Comparison of ENCODE assay signal across 9 cellular contexts in the genomic region with DNA sequence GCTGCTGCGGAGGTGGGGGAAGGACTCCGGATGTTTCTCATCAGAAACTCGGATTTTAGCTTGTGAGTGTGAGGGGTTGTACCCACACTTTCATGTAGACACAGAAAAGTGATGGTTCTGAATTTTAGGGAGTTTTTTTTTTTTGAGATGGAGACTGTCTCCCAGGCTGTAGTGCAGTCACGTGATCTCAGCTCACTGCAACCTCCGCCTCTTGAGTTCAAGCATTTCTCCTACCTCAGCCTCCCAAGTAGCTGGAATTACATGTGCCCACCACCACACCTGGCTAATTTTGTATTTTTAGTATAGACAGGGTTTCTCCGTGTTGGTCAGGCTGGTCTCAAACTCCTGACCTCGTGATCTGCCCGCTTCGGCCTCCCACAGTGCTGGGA. TPM values are rescaled to one million over a fixed set of nuclear protein-coding genes. Genes with fewer than 3 reads are reported as not detected.
"Had no signal": no experiment of that assay in that cellular context is flagged by ENCODE, and none has a peak within 500 bp of the region (broad histone marks: within the 10 kb centered on the region; RNA-seq: fewer than 3 reads in every experiment).

No MANE protein-coding gene starts in this region.

- H3K4me2 ChIP-seq: KMS-11 had no signal

- H3K27ac ChIP-seq: HL-60, KMS-11 had no signal

- H3K9ac ChIP-seq: KMS-11 had no signal

- FAIRE-seq: HTR-8/SVneo had no signal

- DNase-seq: IMR-90, KBM-7, KG1 had no signal

RNA-seq across cellular contexts. Expression of a gene that starts 22.4 kb away (rescaled TPM):
- total RNA-seq: HT-29, HT1080, IMR-90 had no signal
- polyA plus RNA-seq: IgD-negative memory B cell, IMR-90 had no signal
